Comparison of ENCODE assay signal across 1 cellular context in genomic region chr9:135957431-135957830, GRCh38.
TF ChIP-seq lines count a peak whose summit lies in the region.

No MANE protein-coding gene starts in this region.

TF ChIP-seq in K562, 482 proteins besides CTCF, POLR2A, EP300 and RAD21:
- TF ChIP-seq MYC (IDR thresholded peaks at IDR 0.05; ENCODE audit: low read depth, low read length) (peak; percentile 63), MYC (CRISPR knock-in tag; IDR thresholded peaks at IDR 0.05; ENCODE audit: borderline replicate concordance, low read depth) (no peak), DACH1 (IDR thresholded peaks at IDR 0.05; ENCODE audit: partially characterized antibody) (no peak), ZNF740 (CRISPR knock-in tag; IDR thresholded peaks at IDR 0.05) (no peak), ZNF740 (tag; IDR thresholded peaks at IDR 0.05) (peak in 1 of 2 experiments; percentile 47; a peak in 1 of 4 replicates), HMG20B (CRISPR knock-in tag; IDR thresholded peaks at IDR 0.05) (no peak), UBTF (IDR thresholded peaks at IDR 0.05; ENCODE audit: borderline replicate concordance in 1 of 2, low read depth in 2 of 2, low read length in 2 of 2) (0 out of 4 replicates have a peak, but pooled peaks of 1 of the 2 experiments have one; percentile 25), TAF1 (IDR thresholded peaks at IDR 0.05; ENCODE audit: control insufficient read depth, extremely low read depth, insufficient read depth, low read length, severe bottlenecking) (peak; percentile 33), NBN (IDR thresholded peaks at IDR 0.05; ENCODE audit: low read depth) (peak; percentile 10; the same call in 1 of the 2 replicates), ZFX (CRISPR knock-in tag; IDR thresholded peaks at IDR 0.05) (0 out of 2 replicates have a peak, but pooled peaks have one; percentile 23), CHD1 (IDR thresholded peaks at IDR 0.05; ENCODE audit: low read length) (peak; percentile 91)
